In genomic region chr13:24261566-24261965, GRCh38 we compare ENCODE assay signal across 21 cellular contexts. TPM values are rescaled to one million over a fixed set of nuclear protein-coding genes. Genes with fewer than 3 reads are reported as not detected.
A peak's percentile ranks its signal among the peaks of the same experiment; 100 is the strongest.
DNase-seq lines count a peak whose midpoint lies in the region; ATAC-seq and TF ChIP-seq lines count a peak whose summit lies in the region.
"Had no signal": no experiment of that assay in that cellular context is flagged by ENCODE, and none has a peak within 500 bp of the region (broad histone marks: within the 10 kb centered on the region; RNA-seq: fewer than 3 reads in every experiment).

No MANE protein-coding gene starts in this region.

- H3K4me3 ChIP-seq in fibroblast of villous mesenchyme (ENCODE audit: low read depth, low read length): no peak overlapping the region
- H3K4me3 ChIP-seq: A549, esophagus muscularis mucosa, vagina had no signal

- ATAC-seq in HG02798 (IDR thresholded peaks at IDR 0.05; ENCODE audit: poor library complexity, unreplicated experiment): no peak
- ATAC-seq: A549, left cardiac atrium, sciatic nerve had no signal

- TF ChIP-seq CTCF in fibroblast of villous mesenchyme (IDR thresholded peaks at IDR 0.05; ENCODE audit: insufficient read depth, low read depth, low read length): no peak

- DNase-seq in activated CD8-positive, alpha-beta memory T cell treated with anti-CD3 and anti-CD28 coated beads for 24 hours: peak; percentile 56
- no peak for DNase-seq in activated CD8-positive, alpha-beta memory T cell treated with anti-CD3 and anti-CD28 coated beads, Interleukin-2, amount 50 U/mL, for 4 hours
- peak; percentile 49 for DNase-seq in activated CD8-positive, alpha-beta memory T cell treated with anti-CD3 and anti-CD28 coated beads, Interleukin-2, amount 50 U/mL, for 48 hours
- DNase-seq in fibroblast of villous mesenchyme (ENCODE audit: low read depth) (peak; percentile 30), medulla oblongata (ENCODE audit: extremely low spot score) (no peak), NCI-H510A (lab: John Stamatoyannopoulos, UW) (no peak)
- DNase-seq in stimulated activated naive CD4-positive, alpha-beta T cell treated with Interleukin-2 at 50 U/mL for 16 hours (lab: John Stamatoyannopoulos, UW): peak; percentile 17
- DNase-seq: aorta; Calu3; cortex of kidney; GF-D8; left cardiac atrium; naive B cell; NCI-H1092; Right ventricle myocardium superior; stimulated activated naive B cell treated with anti-CD40 and anti-IgM and Interleukin-4, amounts not matched to agents 10 μg/mL and 1 μg/mL and 100 μg/mL, for 72 hours had no signal

RNA-seq across cellular contexts. Expression of gene C1QTNF9, which starts 47.8 kb away (rescaled TPM):
- not detected in 2 replicates for total RNA-seq in fibroblast of villous mesenchyme
- total RNA-seq: Calu3, vagina had no signal

Comparison
In these comparisons a context has a peak if more than half of its experiments do, and no peak if none do; other contexts are left out.
1. DNase-seq: peak in activated CD8-positive, alpha-beta memory T cell treated with anti-CD3 and anti-CD28 coated beads for 24 hours (single experiment), activated CD8-positive, alpha-beta memory T cell treated with anti-CD3 and anti-CD28 coated beads, Interleukin-2, amount 50 U/mL, for 48 hours (single experiment), fibroblast of villous mesenchyme (single experiment) and stimulated activated naive CD4-positive, alpha-beta T cell treated with Interleukin-2 at 50 U/mL for 16 hours (single experiment); none in activated CD8-positive, alpha-beta memory T cell treated with anti-CD3 and anti-CD28 coated beads, Interleukin-2, amount 50 U/mL, for 4 hours (single experiment), medulla oblongata (single experiment) and NCI-H510A (single experiment).